In genomic region chr6:85643530-85644373, GRCh38 we compare ENCODE assay signal across 8 cellular contexts. TPM values are rescaled to one million over a fixed set of nuclear protein-coding genes. Genes with fewer than 3 reads are reported as not detected.
DNase-seq lines count a peak whose midpoint lies in the region; ATAC-seq, FAIRE-seq and TF ChIP-seq lines count a peak whose summit lies in the region.

No MANE protein-coding gene starts in this region.

- peaks cover 30% of the 10 kb centered on the region for H3K4me1 ChIP-seq in HepG2 (ENCODE audit: insufficient read depth, low read length)

- no peak overlapping the region for H2AFZ ChIP-seq in HepG2 (ENCODE audit: low read length)

- peak; percentile 85 for DNase-seq in Ammon's horn (ENCODE audit: low spot score)
- peak; percentile 85 to 88 for DNase-seq in NCI-H446 (lab: John Stamatoyannopoulos, UW)
- DNase-seq in activated CD4-positive, alpha-beta T cell treated with anti-CD3 and anti-CD28 coated beads for 36 hours: peak; percentile 82
- peak; percentile 85 for DNase-seq in HepG2 (ENCODE audit: low spot score)
- DNase-seq in stimulated activated CD4-positive, alpha-beta T cell treated with anti-CD3 and anti-CD28 coated beads, Interleukin-2, amount 100 ng/mL, for 4 hours (ENCODE audit: low read depth): peak; percentile 63

- H3K27ac Mint-ChIP-seq in activated CD4-positive, alpha-beta T cell treated with anti-CD3 and anti-CD28 coated beads for 36 hours: peak overlapping the region; percentile 99
- peak overlapping the region; percentile 100 for H3K27ac Mint-ChIP-seq in dendritic cell treated with granulocyte-macrophage colony-stimulating factor and Interleukin-4, amounts not matched to agents 40 ng/mL and 50 ng/mL, for 4 days

- in situ Hi-C loops in HepG2 (cut with HindIII; ENCODE audit: extremely low pct_ligation_motif_present, low pct_unique_long_range_greater_than_20kb): loop anchor here (5.0 kb wide), 1 partner anchor 34 kb away; no protein-coding TSS in a partner anchor

- H3K36me3 ChIP-seq in HepG2 (replicated peaks in 1 of 2; ENCODE audit: control insufficient read depth in 1 of 2, insufficient read depth in 2 of 2, low read length in 2 of 2): peaks cover 4 to 16% of the 10 kb centered on the region in 2 experiments; a peak in 4 of 5 replicates

- TF ChIP-seq POLR2A in GM19099 (IDR thresholded peaks at IDR 0.05; ENCODE audit: extremely low read depth, insufficient read length, low read depth) (peak; percentile 89), HepG2 (IDR thresholded peaks at IDR 0.05; ENCODE audit: insufficient read depth in 1 of 2, low read depth in 2 of 2, low read length in 2 of 2) (peak; percentile 84 to 92)

- POLR2A ChIA-PET in activated CD4-positive, alpha-beta T cell treated with anti-CD3 and anti-CD28 coated beads for 36 hours (lab: Charles Lee): interaction anchor here (0.6 to 8.3 kb wide), 6 partner anchors 14 to 50 kb away, joined by 3 to 265 read pairs (median 12); partner anchors contain the start of gene SNX14
- POLR2A ChIA-PET in HepG2 (lab: Yijun Ruan, JAX): interaction anchor here (0.5 to 5.1 kb wide), 22 partner anchors 8 to 240 kb away, joined by 3 to 245 read pairs (median 5); partner anchors contain the start of gene SNX14

- H3K4me2 ChIP-seq in HepG2 (ENCODE audit: low read depth, low read length): peak overlapping the region; percentile 87

- peaks cover 40% of the 10 kb centered on the region for H3K79me2 ChIP-seq in HepG2 (ENCODE audit: insufficient read depth, low read length)

- H3K9me3 Mint-ChIP-seq in activated CD4-positive, alpha-beta T cell treated with anti-CD3 and anti-CD28 coated beads for 36 hours (ENCODE audit: low read depth): no peaks in the 10 kb centered on the region
- H3K9me3 Mint-ChIP-seq in dendritic cell treated with granulocyte-macrophage colony-stimulating factor and Interleukin-4, amounts not matched to agents 40 ng/mL and 50 ng/mL, for 4 days: peaks cover 12% of the 10 kb centered on the region

- peak overlapping the region; percentile 58 to 78 (median 73) for H3K4me3 ChIP-seq in HepG2 (replicated peaks in 1 of 3; ENCODE audit: insufficient read depth in 1 of 3, low read depth in 2 of 3, low read length in 3 of 3)

- no peaks in the 10 kb centered on the region for H3K9me3 ChIP-seq in HepG2 (ENCODE audit: low read length)

- H3K27me3 Mint-ChIP-seq in activated CD4-positive, alpha-beta T cell treated with anti-CD3 and anti-CD28 coated beads for 36 hours: no peaks in the 10 kb centered on the region
- no peaks in the 10 kb centered on the region for H3K27me3 Mint-ChIP-seq in dendritic cell treated with granulocyte-macrophage colony-stimulating factor and Interleukin-4, amounts not matched to agents 40 ng/mL and 50 ng/mL, for 4 days

- no peak; the same call in 1 of the 2 replicates for TF ChIP-seq CTCF in HepG2 (CRISPR knock-in tag; IDR thresholded peaks at IDR 0.05)

- peak; percentile 37 for TF ChIP-seq RAD21 in HepG2 (CRISPR knock-in tag; IDR thresholded peaks at IDR 0.05)

- peak overlapping the region; percentile 88 for H3K4me3 Mint-ChIP-seq in activated CD4-positive, alpha-beta T cell treated with anti-CD3 and anti-CD28 coated beads for 36 hours
- peak overlapping the region; percentile 99 for H3K4me3 Mint-ChIP-seq in dendritic cell treated with granulocyte-macrophage colony-stimulating factor and Interleukin-4, amounts not matched to agents 40 ng/mL and 50 ng/mL, for 4 days

- peak overlapping the region; percentile 88 for H3K9ac ChIP-seq in HepG2 (ENCODE audit: insufficient read depth, low read depth, low read length)

- intact Hi-C loops in activated CD4-positive, alpha-beta T cell treated with anti-CD3 and anti-CD28 coated beads for 36 hours (cut with DNase I, micrococcal nuclease): loop anchor here (1.0 to 10.0 kb wide), 9 partner anchors 25 to 1949 kb away; partner anchors contain the start of genes CEP162 (in 1 of the 2), CYB5R4 (in 1 of the 2), ORC3 (in 1 of the 2) and RIPPLY2 (in 1 of the 2)
- intact Hi-C loops in dendritic cell treated with granulocyte-macrophage colony-stimulating factor and Interleukin-4, amounts not matched to agents 40 ng/mL and 50 ng/mL, for 4 days (cut with micrococcal nuclease): loop anchor here (1.0 kb wide), 2 partner anchors 35 to 49 kb away; no protein-coding TSS in a partner anchor
- intact Hi-C loops in HepG2 (cut with micrococcal nuclease; ENCODE audit: unreplicated experiment): loop anchor here (1.0 to 2.0 kb wide), 2 partner anchors 35 to 51 kb away; partner anchors contain the start of gene SNX14

- TF ChIP-seq EP300 in HepG2 (IDR thresholded peaks at IDR 0.05; ENCODE audit: low read depth in 2 of 2, low read length in 2 of 2) (peak in 1 of 2 experiments; percentile 13; a peak in 1 of 4 replicates), HepG2 (CRISPR knock-in tag; IDR thresholded peaks at IDR 0.05; ENCODE audit: borderline replicate concordance) (peak; percentile 59)

- H3K27me3 ChIP-seq in HepG2 (ENCODE audit: control insufficient read depth in 1 of 2, insufficient read depth in 2 of 2, low read length in 2 of 2): no peaks in the 10 kb centered on the region; a peak in 1 of 5 replicates

- peaks cover 40% of the 10 kb centered on the region for H3K36me3 Mint-ChIP-seq in activated CD4-positive, alpha-beta T cell treated with anti-CD3 and anti-CD28 coated beads for 36 hours (ENCODE audit: low read depth)
- peaks cover 46% of the 10 kb centered on the region for H3K36me3 Mint-ChIP-seq in dendritic cell treated with granulocyte-macrophage colony-stimulating factor and Interleukin-4, amounts not matched to agents 40 ng/mL and 50 ng/mL, for 4 days (ENCODE audit: low read depth)

- peaks cover 33% of the 10 kb centered on the region for H4K20me1 ChIP-seq in HepG2 (ENCODE audit: insufficient read depth, low read length)

- peak; percentile 66 for ATAC-seq in HG03378 (IDR thresholded peaks at IDR 0.05; ENCODE audit: unreplicated experiment)
- peak; percentile 34 for ATAC-seq in activated CD4-positive, alpha-beta T cell treated with anti-CD3 and anti-CD28 coated beads for 36 hours
- ATAC-seq in HepG2: peak; percentile 80

- H3K27ac ChIP-seq in HepG2 (ENCODE audit: extremely low read length, insufficient read depth, low read length): peak overlapping the region; percentile 97

- CTCF ChIA-PET in activated CD4-positive, alpha-beta T cell treated with anti-CD3 and anti-CD28 coated beads for 36 hours (lab: Charles Lee): interaction anchor here (0.8 to 2.1 kb wide), 5 partner anchors 26 to 51 kb away, joined by 4 to 9 read pairs (median 6); no protein-coding TSS in a partner anchor
- CTCF ChIA-PET in HepG2 (lab: Yijun Ruan, JAX; ENCODE audit: low intra/inter-chr PET ratio, low total read pairs): no interaction called here

- peak; percentile 93 for FAIRE-seq in HepG2 (lab: Jason Lieb, UNC)

- 0% methylated on average over 8 of the region's 76 CpGs for WGBS in HepG2 (ENCODE audit: low lambda C conversion rate)

- BruUV-seq in HepG2 (replicated peaks; lab: Mats Ljungman, UMichigan): no TSS peak

- H3K4me1 Mint-ChIP-seq in activated CD4-positive, alpha-beta T cell treated with anti-CD3 and anti-CD28 coated beads for 36 hours: peaks cover 39% of the 10 kb centered on the region
- peaks cover 43% of the 10 kb centered on the region for H3K4me1 Mint-ChIP-seq in dendritic cell treated with granulocyte-macrophage colony-stimulating factor and Interleukin-4, amounts not matched to agents 40 ng/mL and 50 ng/mL, for 4 days (ENCODE audit: low read depth)

RNA-seq across cellular contexts. Expression of gene SYNCRIP, which starts 1.1 kb away (rescaled TPM):
- total RNA-seq in activated CD4-positive, alpha-beta T cell treated with anti-CD3 and anti-CD28 coated beads for 36 hours: 100 to 1,000 TPM; 156 to 191 TPM
- 112 and 183 TPM in 2 replicates for total RNA-seq in HepG2 (2016; rRNA removed; fragmentation: Illumina TruSeq; extraction: Trizol)
- total RNA-seq in HepG2 (2016; cell fraction: cytosol; rRNA removed; fragmentation: Illumina TruSeq; extraction: Trizol; ENCODE audit: low read depth): 11.4 and 13.0 TPM in 2 replicates
- total RNA-seq in HepG2 (2016; cell fraction: insoluble cytoplasmic fraction; rRNA removed; fragmentation: Illumina TruSeq; extraction: Trizol): 101 and 177 TPM in 2 replicates
- total RNA-seq in HepG2 (2016; cell fraction: membrane; rRNA removed; fragmentation: Illumina TruSeq; extraction: Trizol): 28.5 and 32.6 TPM in 2 replicates
- 112 TPM in 2 replicates for total RNA-seq in HepG2 (2016; cell fraction: nucleus; rRNA removed; fragmentation: Illumina TruSeq; extraction: Trizol)
- 6.8 and 8.1 TPM in 2 replicates for polyA plus RNA-seq in HepG2 (2011; rRNA removed)
- polyA plus RNA-seq in HepG2 (2011; cell fraction: cytosol; rRNA removed): 3.2 and 5.2 TPM in 2 replicates
- polyA plus RNA-seq in HepG2 (2011; cell fraction: nucleus; rRNA removed): 6.9 and 7.9 TPM in 2 replicates
- polyA plus RNA-seq in HepG2 (2012): 41.5 and 63.8 TPM in 2 replicates
- 5.1 and 5.8 TPM in 2 replicates for polyA plus RNA-seq in HepG2 (2016; cell fraction: cytosol; fragmentation: Illumina TruSeq; extraction: Trizol; ENCODE audit: low read depth)
- 185 and 186 TPM in 2 replicates for polyA plus RNA-seq in HepG2 (2016; cell fraction: insoluble cytoplasmic fraction; fragmentation: Illumina TruSeq; extraction: Trizol; ENCODE audit: low read depth)
- 12.7 and 15.0 TPM in 2 replicates for polyA plus RNA-seq in HepG2 (2016; cell fraction: membrane; fragmentation: Illumina TruSeq; extraction: Trizol; ENCODE audit: low read depth)
- 74.1 and 83.2 TPM in 2 replicates for polyA plus RNA-seq in HepG2 (2016; cell fraction: nucleus; fragmentation: Illumina TruSeq; extraction: Trizol; ENCODE audit: insufficient read depth, low read depth)
- polyA minus RNA-seq in HepG2 (2011; rRNA and poly(A)+ RNA removed; ENCODE audit: low replicate concordance): 7.5 and 23.4 TPM in 2 replicates
- polyA minus RNA-seq in HepG2 (2011; cell fraction: cytosol; rRNA and poly(A)+ RNA removed): 13.1 and 17.5 TPM in 2 replicates
- polyA minus RNA-seq in HepG2 (2011; cell fraction: nucleus; rRNA and poly(A)+ RNA removed): 70.1 and 89.5 TPM in 2 replicates

RNA-seq across cellular contexts. Expression of gene SNX14, which starts 50.1 kb away (rescaled TPM):
- 10 to 100 TPM; 38.4 to 54.7 TPM for total RNA-seq in activated CD4-positive, alpha-beta T cell treated with anti-CD3 and anti-CD28 coated beads for 36 hours
- 61.9 and 112 TPM in 2 replicates for total RNA-seq in HepG2 (2016; rRNA removed; fragmentation: Illumina TruSeq; extraction: Trizol)
- total RNA-seq in HepG2 (2016; cell fraction: cytosol; rRNA removed; fragmentation: Illumina TruSeq; extraction: Trizol; ENCODE audit: low read depth): 41.2 and 50.0 TPM in 2 replicates
- 54.2 and 101 TPM in 2 replicates for total RNA-seq in HepG2 (2016; cell fraction: insoluble cytoplasmic fraction; rRNA removed; fragmentation: Illumina TruSeq; extraction: Trizol)
- 32.9 and 40.9 TPM in 2 replicates for total RNA-seq in HepG2 (2016; cell fraction: membrane; rRNA removed; fragmentation: Illumina TruSeq; extraction: Trizol)
- total RNA-seq in HepG2 (2016; cell fraction: nucleus; rRNA removed; fragmentation: Illumina TruSeq; extraction: Trizol): 146 and 153 TPM in 2 replicates
- polyA plus RNA-seq in HepG2 (2011; rRNA removed): 70.1 and 83.5 TPM in 2 replicates
- polyA plus RNA-seq in HepG2 (2011; cell fraction: cytosol; rRNA removed): 33.1 and 52.9 TPM in 2 replicates
- polyA plus RNA-seq in HepG2 (2011; cell fraction: nucleus; rRNA removed): 54.3 and 59.6 TPM in 2 replicates
- polyA plus RNA-seq in HepG2 (2012): 72.4 and 94.2 TPM in 2 replicates
- 6.0 and 7.3 TPM in 2 replicates for polyA plus RNA-seq in HepG2 (2016; cell fraction: cytosol; fragmentation: Illumina TruSeq; extraction: Trizol; ENCODE audit: low read depth)
- polyA plus RNA-seq in HepG2 (2016; cell fraction: insoluble cytoplasmic fraction; fragmentation: Illumina TruSeq; extraction: Trizol; ENCODE audit: low read depth): 42.2 and 43.7 TPM in 2 replicates
- polyA plus RNA-seq in HepG2 (2016; cell fraction: membrane; fragmentation: Illumina TruSeq; extraction: Trizol; ENCODE audit: low read depth): 12.2 and 13.6 TPM in 2 replicates
- 146 and 157 TPM in 2 replicates for polyA plus RNA-seq in HepG2 (2016; cell fraction: nucleus; fragmentation: Illumina TruSeq; extraction: Trizol; ENCODE audit: insufficient read depth, low read depth)
- 25.1 and 77.1 TPM in 2 replicates for polyA minus RNA-seq in HepG2 (2011; rRNA and poly(A)+ RNA removed; ENCODE audit: low replicate concordance)
- polyA minus RNA-seq in HepG2 (2011; cell fraction: cytosol; rRNA and poly(A)+ RNA removed): 52.8 and 53.6 TPM in 2 replicates
- 161 and 172 TPM in 2 replicates for polyA minus RNA-seq in HepG2 (2011; cell fraction: nucleus; rRNA and poly(A)+ RNA removed)

Comparison
In these comparisons a context has a peak if more than half of its experiments do, and no peak if none do; other contexts are left out.
1. Peak in every context shown above with its lines: DNase-seq, ATAC-seq, H3K4me3 ChIP-seq and H3K27ac ChIP-seq.